ENCODE assay signal across 10 cellular contexts in the genomic region with DNA sequence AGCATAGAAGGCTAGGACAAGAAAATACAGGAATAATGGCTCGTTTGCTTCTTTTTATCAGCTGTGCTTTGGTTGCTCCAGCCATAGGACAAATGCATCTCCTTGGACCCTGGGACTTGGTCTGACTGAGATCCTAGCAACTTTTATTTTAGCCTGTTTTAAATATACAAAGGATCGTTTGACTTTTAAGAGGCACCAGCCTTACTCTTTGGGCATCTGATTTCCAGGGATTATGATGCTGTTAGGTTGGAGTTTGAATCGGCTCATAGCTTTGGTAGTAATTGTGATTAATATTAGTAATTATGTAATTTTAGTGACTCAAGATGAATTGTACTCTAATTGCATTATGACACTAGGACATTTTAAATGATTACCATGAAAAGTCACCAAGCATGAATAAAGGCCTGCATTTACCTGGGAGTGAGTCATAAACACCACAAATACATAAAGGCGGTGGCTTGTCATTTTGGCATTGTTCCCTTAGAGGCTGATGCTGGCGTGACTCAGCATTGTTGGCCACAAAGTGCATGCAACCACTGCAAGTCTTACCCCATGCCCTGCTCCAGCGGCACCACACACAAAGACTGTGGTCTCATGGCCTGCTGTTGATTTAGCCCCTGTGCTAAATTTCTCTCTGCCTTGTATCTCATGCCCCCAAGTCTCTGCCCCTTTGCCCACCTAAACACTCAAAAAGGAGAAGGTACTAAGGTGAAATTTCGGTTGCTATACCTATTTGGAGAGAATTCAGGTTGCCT. TPM values are rescaled to one million over a fixed set of nuclear protein-coding genes. Genes with fewer than 3 reads are reported as not detected.
DNase-seq lines count a peak whose midpoint lies in the region; ATAC-seq and TF ChIP-seq lines count a peak whose summit lies in the region.
"Had no signal": no experiment of that assay in that cellular context is flagged by ENCODE, and none has a peak within 500 bp of the region (broad histone marks: within the 10 kb centered on the region; RNA-seq: fewer than 3 reads in every experiment).

No MANE protein-coding gene starts in this region.

- no peaks in the 10 kb centered on the region for H3K79me2 ChIP-seq in osteoblast (ENCODE audit: insufficient read depth, low read length)

- H2AFZ ChIP-seq in osteoblast (ENCODE audit: low read length): no peak overlapping the region

- no peaks in the 10 kb centered on the region for H3K36me3 ChIP-seq in osteoblast (ENCODE audit: insufficient read depth, low read length)
- no peaks in the 10 kb centered on the region for H3K36me3 ChIP-seq in upper lobe of right lung
- H3K36me3 ChIP-seq: BLaER1 had no signal

- H3K27me3 ChIP-seq in osteoblast (ENCODE audit: insufficient read depth, low read length): no peaks in the 10 kb centered on the region
- no peaks in the 10 kb centered on the region for H3K27me3 ChIP-seq in upper lobe of right lung
- H3K27me3 ChIP-seq: BLaER1 had no signal

- intact Hi-C loops in upper lobe of right lung (cut with DNase I): no loop called here

- TF ChIP-seq CTCF in osteoblast (IDR thresholded peaks at IDR 0.05; ENCODE audit: extremely low read depth, low read depth, low read length) (no peak), upper lobe of right lung (IDR thresholded peaks at IDR 0.05) (no peak)

- H3K27me3 Mint-ChIP-seq in effector memory CD8-positive, alpha-beta T cell: no peaks in the 10 kb centered on the region
- H3K27me3 Mint-ChIP-seq: memory B cell had no signal

- H3K36me3 Mint-ChIP-seq in effector memory CD8-positive, alpha-beta T cell (ENCODE audit: insufficient read depth): no peaks in the 10 kb centered on the region
- H3K36me3 Mint-ChIP-seq: memory B cell had no signal

- H3K4me3 Mint-ChIP-seq in effector memory CD8-positive, alpha-beta T cell: no peak overlapping the region
- H3K4me3 Mint-ChIP-seq: memory B cell had no signal

- DNase-seq in NCI-H510A (lab: John Stamatoyannopoulos, UW) (peak; percentile 4), NCI-H510A treated with DMSO at 0.1 percent for 48 hours (lab: John Stamatoyannopoulos, UW) (no peak), NCI-H2081 treated with DMSO at 0.1 percent for 48 hours (lab: John Stamatoyannopoulos, UW) (peak; percentile 54), osteoblast (ENCODE audit: insufficient read length, low spot score, missing footprints) (peak; percentile 91), upper lobe of right lung (peak; percentile 72)
- DNase-seq in activated CD4-positive, alpha-beta T cell treated with anti-CD3 and anti-CD28 coated beads for 48 hours: peak; percentile 83
- peak; percentile 27 to 32 (median 32) for DNase-seq in effector memory CD8-positive, alpha-beta T cell

- H3K4me1 ChIP-seq in osteoblast (ENCODE audit: insufficient read depth, low read length): peaks cover 27% of the 10 kb centered on the region
- H3K4me1 ChIP-seq in upper lobe of right lung: no peaks in the 10 kb centered on the region
- H3K4me1 ChIP-seq: BLaER1 had no signal

- peak overlapping the region; percentile 33 for H3K4me2 ChIP-seq in osteoblast (ENCODE audit: insufficient read depth, low read length)
- H3K4me2 ChIP-seq: BLaER1 had no signal

- H3K9me3 Mint-ChIP-seq in effector memory CD8-positive, alpha-beta T cell: no peaks in the 10 kb centered on the region
- H3K9me3 Mint-ChIP-seq: memory B cell had no signal

- H3K27ac ChIP-seq in osteoblast (ENCODE audit: low read depth, low read length): peak overlapping the region; percentile 19
- no peak overlapping the region for H3K27ac ChIP-seq in upper lobe of right lung
- H3K27ac ChIP-seq: BLaER1 had no signal

- peaks cover 2 to 4% of the 10 kb centered on the region in 2 donors for H3K4me1 Mint-ChIP-seq in effector memory CD8-positive, alpha-beta T cell (ENCODE audit: low read depth in 2 of 2)
- H3K4me1 Mint-ChIP-seq: memory B cell had no signal

- H3K9me3 ChIP-seq in osteoblast (ENCODE audit: low read depth, low read length) (no peaks in the 10 kb centered on the region), upper lobe of right lung (no peaks in the 10 kb centered on the region)
- H3K9me3 ChIP-seq: BLaER1 had no signal

- no peaks in the 10 kb centered on the region for H4K20me1 ChIP-seq in osteoblast (ENCODE audit: insufficient read depth, low read length)
- H4K20me1 ChIP-seq: BLaER1 had no signal

- H3K4me3 ChIP-seq in osteoblast (ENCODE audit: insufficient read depth, low read length): no peak overlapping the region
- H3K4me3 ChIP-seq in upper lobe of right lung: no peak overlapping the region
- H3K4me3 ChIP-seq: BLaER1 had no signal

- ATAC-seq in HG02938 (IDR thresholded peaks at IDR 0.05; ENCODE audit: unreplicated experiment): peak; percentile 96
- peak; percentile 96 for ATAC-seq in effector memory CD8-positive, alpha-beta T cell (replicated peaks)
- peak; percentile 94 for ATAC-seq in upper lobe of right lung

- peak overlapping the region in 1 of 2 donors; percentile 52 for H3K27ac Mint-ChIP-seq in effector memory CD8-positive, alpha-beta T cell
- H3K27ac Mint-ChIP-seq: memory B cell had no signal

RNA-seq across cellular contexts. Expression of gene GPAT3, which starts 12.4 kb away (rescaled TPM):
- total RNA-seq in osteoblast (0.36 and 0.59 TPM in 2 replicates), upper lobe of right lung (8.3 TPM)
